Comparison of ENCODE assay signal across 22 cellular contexts in genomic region chr10:79552143-79552542, GRCh38. TPM values are rescaled to one million over a fixed set of nuclear protein-coding genes. Genes with fewer than 3 reads are reported as not detected.
DNase-seq lines count a peak whose midpoint lies in the region; ATAC-seq, FAIRE-seq and TF ChIP-seq lines count a peak whose summit lies in the region.
"Had no signal": no experiment of that assay in that cellular context is flagged by ENCODE, and none has a peak within 500 bp of the region (broad histone marks: within the 10 kb centered on the region; RNA-seq: fewer than 3 reads in every experiment).

No MANE protein-coding gene starts in this region.

- no peaks in the 10 kb centered on the region for H3K79me2 ChIP-seq in GM23338 (replicated peaks; ENCODE audit: insufficient read depth)

- FAIRE-seq in small intestine (lab: Jason Lieb, UNC): no peak
- FAIRE-seq: A204.1, GM12892 had no signal

- H2AK5ac ChIP-seq in neuronal stem cell (ENCODE audit: low read depth, low read length): peak overlapping the region; percentile 6

- H3K27me3 Mint-ChIP-seq in GM23338 (ENCODE audit: insufficient read depth, low read depth, poor library complexity): no peaks in the 10 kb centered on the region

- no peak overlapping the region for H4K91ac ChIP-seq in neuronal stem cell (ENCODE audit: low read depth, low read length, poor library complexity)

- H3K27ac Mint-ChIP-seq in GM23338: peak overlapping the region; percentile 59; the same call in 1 of the 2 replicates
- H3K27ac Mint-ChIP-seq: IgD-negative memory B cell had no signal

- H3K9me2 ChIP-seq in GM23338 (ENCODE audit: insufficient read depth): no peaks in the 10 kb centered on the region

- H4K8ac ChIP-seq in neuronal stem cell (ENCODE audit: low read depth, low read length): peak overlapping the region; percentile 19

- no peaks in the 10 kb centered on the region for H3K9me3 Mint-ChIP-seq in GM23338
- H3K9me3 Mint-ChIP-seq: CD4-positive, CD25-positive, alpha-beta regulatory T cell; IgD-negative memory B cell had no signal

- H2BK15ac ChIP-seq in neuronal stem cell (ENCODE audit: low read length): no peak overlapping the region

- DNase-seq in NCI-H82 (lab: John Stamatoyannopoulos, UW) (peak; percentile 6), NCI-H82 treated with DMSO at 0.1 percent for 48 hours (lab: John Stamatoyannopoulos, UW; ENCODE audit: unreplicated experiment) (no peak), GM23338 (ENCODE audit: low spot score) (no peak), neuronal stem cell (ENCODE audit: low spot score) (no peak), small intestine (no peak), GM13977 (ENCODE audit: low spot score) (no peak)
- DNase-seq: BE2C, COR-L47, Karpas-422, NCI-H1092 treated with DMSO at 0.1 percent for 48 hours, NCI-H1694, NCI-H2081 treated with DMSO at 0.1 percent for 48 hours, SIG-M5 had no signal

- H3K23ac ChIP-seq in neuronal stem cell (ENCODE audit: low read depth, low read length, poor library complexity): no peak overlapping the region

- H3K4me1 ChIP-seq in GM23338 (ENCODE audit: insufficient read depth) (no peaks in the 10 kb centered on the region), neuronal stem cell (ENCODE audit: control insufficient read depth in 2 of 2, insufficient read depth in 1 of 2, low read depth in 1 of 2, low read length in 2 of 2) (peaks cover 4 to 7% of the 10 kb centered on the region in 2 donors), small intestine (ENCODE audit: control insufficient read depth in 2 of 2, insufficient read depth in 1 of 2, low read depth in 1 of 2, low read length in 1 of 2) (no peaks in the 10 kb centered on the region)
- H3K4me1 ChIP-seq: BE2C, HAP-1 had no signal

- no peak overlapping the region for H3K4me3 Mint-ChIP-seq in GM23338
- H3K4me3 Mint-ChIP-seq: CD4-positive, CD25-positive, alpha-beta regulatory T cell; IgD-negative memory B cell had no signal

- H3K27me3 ChIP-seq in GM23338 (ENCODE audit: insufficient read depth) (no peaks in the 10 kb centered on the region), neuronal stem cell (ENCODE audit: control insufficient read depth in 3 of 3, insufficient read depth in 3 of 3, low read depth in 1 of 3, low read length in 3 of 3) (peaks cover 0 to 3% (median 0%) of the 10 kb centered on the region in 3 experiments), small intestine (ENCODE audit: control insufficient read depth in 2 of 2, insufficient read depth in 2 of 2, low read length in 2 of 2) (peaks cover 0 to 4% of the 10 kb centered on the region in 2 donors)

- no peak overlapping the region for H3K4ac ChIP-seq in neuronal stem cell (ENCODE audit: low read length)

- H2AFZ ChIP-seq in GM23338 (0 out of 2 replicates have a peak overlapping the region, but pooled peaks have one; percentile 28), neuronal stem cell (ENCODE audit: low read length) (no peak overlapping the region)

- no peak for ATAC-seq in GM23338
- ATAC-seq: SK-N-SH treated with all-trans-retinoic acid at 6 μM for 48 hours had no signal

- no CpG with 5 or more reads among the region's 2 CpGs for WGBS in neuronal stem cell (ENCODE audit: extremely low coverage in 2 of 2, insufficient read length in 2 of 2, insufficient replicate concordance in 1 of 2), 2 donors
- 27 to 59% (median 30%) methylated on average over 2 of the region's 2 CpGs for WGBS in small intestine, 3 donors

- TF ChIP-seq CTCF in GM23338 (conservative IDR thresholded peaks at IDR 0.05; ENCODE audit: low read depth in 2 of 2): no peak
- no peak for TF ChIP-seq CTCF in VCaP (conservative IDR thresholded peaks at IDR 0.05)
- no peak for TF ChIP-seq CTCF in GM13977 (IDR thresholded peaks at IDR 0.05; ENCODE audit: extremely low read depth, insufficient read depth, missing control alignments)

- no peak overlapping the region for H3K14ac ChIP-seq in neuronal stem cell (ENCODE audit: low read length)

- H3K4me1 Mint-ChIP-seq in GM23338: no peaks in the 10 kb centered on the region
- H3K4me1 Mint-ChIP-seq: IgD-negative memory B cell had no signal

- no peak overlapping the region for H3K27ac ChIP-seq in GM23338 (ENCODE audit: low read depth)
- H3K27ac ChIP-seq in VCaP: peak overlapping the region; percentile 8; the same call in 1 of the 2 replicates
- no peak overlapping the region for H3K27ac ChIP-seq in neuronal stem cell (replicated peaks; ENCODE audit: low read length)
- no peak overlapping the region for H3K27ac ChIP-seq in small intestine (ENCODE audit: low read depth in 1 of 2, low read length in 1 of 2)

- H2BK12ac ChIP-seq in neuronal stem cell (ENCODE audit: low read length): no peak overlapping the region

- no peaks in the 10 kb centered on the region for H3K79me1 ChIP-seq in neuronal stem cell (ENCODE audit: low read depth, low read length)

- no peak overlapping the region for H3K9ac ChIP-seq in neuronal stem cell (ENCODE audit: low read depth, low read length, poor library complexity)

- H3K36me3 ChIP-seq in GM23338 (ENCODE audit: insufficient read depth) (no peaks in the 10 kb centered on the region), neuronal stem cell (replicated peaks in 1 of 2; ENCODE audit: control insufficient read depth in 2 of 2, insufficient read depth in 2 of 2, low read length in 2 of 2) (no peaks in the 10 kb centered on the region), small intestine (ENCODE audit: control insufficient read depth in 2 of 2, insufficient read depth in 2 of 2, low read length in 2 of 2) (no peaks in the 10 kb centered on the region)
- H3K36me3 ChIP-seq: BE2C, HAP-1 had no signal

- no peak overlapping the region for H3K4me2 ChIP-seq in GM23338
- no peak overlapping the region for H3K4me2 ChIP-seq in neuronal stem cell (ENCODE audit: insufficient read depth, low read length, poor library complexity, severe bottlenecking)

- no peak overlapping the region for H3K4me3 ChIP-seq in GM23338
- no peak overlapping the region for H3K4me3 ChIP-seq in neuronal stem cell (ENCODE audit: low read length in 2 of 2)
- no peak overlapping the region for H3K4me3 ChIP-seq in small intestine (ENCODE audit: low read depth in 1 of 2, low read length in 2 of 2)
- H3K4me3 ChIP-seq: HAP-1 had no signal

- H2BK5ac ChIP-seq in neuronal stem cell (ENCODE audit: low read length): no peak overlapping the region

- in situ Hi-C loops in GM13977 (cut with MboI; ENCODE audit: low pct_unique_long_range_greater_than_20kb, low sequenced_read_pairs, unreplicated experiment): loop anchor here (25.0 kb wide), 1 partner anchor 385 kb away; the partner anchor contains the start of gene SFTPD

- H3K36me3 Mint-ChIP-seq in GM23338 (ENCODE audit: low read depth): no peaks in the 10 kb centered on the region
- H3K36me3 Mint-ChIP-seq: CD4-positive, CD25-positive, alpha-beta regulatory T cell; IgD-negative memory B cell had no signal

- no peaks in the 10 kb centered on the region for H3F3A ChIP-seq in GM23338 (replicated peaks; ENCODE audit: low read depth)

- H3K9me3 ChIP-seq in neuronal stem cell (replicated peaks in 1 of 2; ENCODE audit: control insufficient read depth in 2 of 2, insufficient read depth in 1 of 2, low read depth in 1 of 2, low read length in 2 of 2) (no peaks in the 10 kb centered on the region), small intestine (ENCODE audit: control insufficient read depth, low read depth) (no peaks in the 10 kb centered on the region)
- H3K9me3 ChIP-seq: BE2C, HAP-1 had no signal

- H3K18ac ChIP-seq in neuronal stem cell (ENCODE audit: low read length): no peak overlapping the region

- H4K20me1 ChIP-seq in GM23338 (replicated peaks; ENCODE audit: insufficient read depth): no peaks in the 10 kb centered on the region

- H2BK120ac ChIP-seq in neuronal stem cell (ENCODE audit: low read depth, low read length): no peak overlapping the region

TF ChIP-seq in GM23338, 12 proteins besides CTCF, POLR2A, EP300 and RAD21 (continues in another document):
- TF ChIP-seq ETS1 (IDR thresholded peaks at IDR 0.05): no peak
- TF ChIP-seq STAT1 (IDR thresholded peaks at IDR 0.05; ENCODE audit: unreplicated experiment): no peak
- TF ChIP-seq EZH2phosphoT487 (IDR thresholded peaks at IDR 0.05; ENCODE audit: unreplicated experiment): no peak
- no peak for TF ChIP-seq EZH2 (IDR thresholded peaks at IDR 0.05; ENCODE audit: low read depth, unreplicated experiment)

RNA-seq across cellular contexts. Expression of gene SFTPA2, which starts 8.1 kb away (rescaled TPM):
- not detected in 2 replicates for total RNA-seq in GM23338 (2014; rRNA removed; shearing (Covaris generic))
- polyA plus RNA-seq in GM23338 (2016; fragmentation: Nextera tagmentation; extraction: Ambion mirVana) (not detected in 2 replicates), small intestine (10 to 100 TPM in 1 of 3 donors, 1 to 10 TPM in 1, under 1 TPM in 1; 0.76 to 13.4 (median 4.1) TPM)
- 0.13 TPM for polyA plus RNA-seq in neuronal stem cell (2013, experiment 1 of 2)
- polyA plus RNA-seq in neuronal stem cell (2013, experiment 2 of 2): 0.06 TPM
- total RNA-seq: CD4-positive, CD25-positive, alpha-beta regulatory T cell; NCI-H460; RPMI7951 had no signal
- polyA plus RNA-seq: CD4-positive, CD25-positive, alpha-beta regulatory T cell; IgD-negative memory B cell had no signal

RNA-seq across cellular contexts. Expression of gene EIF5AL1, which starts 39.8 kb away (rescaled TPM):
- total RNA-seq in GM23338 (2014; rRNA removed; shearing (Covaris generic)): 2.0 and 2.1 TPM in 2 replicates
- 20.4 and 21.4 TPM in 2 replicates for polyA plus RNA-seq in GM23338 (2016; fragmentation: Nextera tagmentation; extraction: Ambion mirVana)
- polyA plus RNA-seq in neuronal stem cell (2013, experiment 1 of 2): 0.38 TPM
- polyA plus RNA-seq in neuronal stem cell (2013, experiment 2 of 2): 0.39 TPM
- polyA plus RNA-seq in small intestine: under 1 TPM; 0.22 to 0.69 (median 0.54) TPM
- total RNA-seq: CD4-positive, CD25-positive, alpha-beta regulatory T cell had no signal

RNA-seq across cellular contexts. Expression of gene SFTPA1, which starts 58.6 kb away (rescaled TPM):
- not detected in 2 replicates for total RNA-seq in GM23338 (2014; rRNA removed; shearing (Covaris generic))
- polyA plus RNA-seq in GM23338 (2016; fragmentation: Nextera tagmentation; extraction: Ambion mirVana) (not detected in 2 replicates), small intestine (1 to 10 TPM in 2 of 3 donors, under 1 TPM in 1; 0.21 to 9.2 (median 3.5) TPM)
- polyA plus RNA-seq in neuronal stem cell (2013, experiment 1 of 2): not detected
- polyA plus RNA-seq in neuronal stem cell (2013, experiment 2 of 2): not detected
- total RNA-seq: CD4-positive, CD25-positive, alpha-beta regulatory T cell; NCI-H460; RPMI7951 had no signal
- polyA plus RNA-seq: CD4-positive, CD25-positive, alpha-beta regulatory T cell; IgD-negative memory B cell had no signal

Comparison
In these comparisons a context has a peak if more than half of its experiments do, and no peak if none do; other contexts are left out.
1. RNA of gene EIF5AL1, which starts 39.8 kb away (polyA plus RNA-seq): 20.4 to 21.4 TPM in GM23338; 0.22 to 0.69 TPM in small intestine; every median in the first group is over 10 times any median in the second.